8 cellular contexts compared by ENCODE assay signal in genomic region chr7:100692578-100692961, GRCh38. TPM values are rescaled to one million over a fixed set of nuclear protein-coding genes. Genes with fewer than 3 reads are reported as not detected.
DNase-seq lines count a peak whose midpoint lies in the region; ATAC-seq and TF ChIP-seq lines count a peak whose summit lies in the region.

No MANE protein-coding gene starts in this region.

- BruUV-seq in MCF 10A (replicated peaks; lab: Mats Ljungman, UMichigan): no TSS peak

- no peaks in the 10 kb centered on the region for H3K9me3 ChIP-seq in mucosa of rectum (ENCODE audit: control insufficient read depth in 2 of 2, low read length in 2 of 2)

- H3K4me3 Mint-ChIP-seq in stimulated activated naive CD8-positive, alpha-beta T cell treated with anti-CD3 and anti-CD28 coated beads, Interleukin-15, Interleukin-2, amounts not matched to agents 100 ng/mL and 50 ng/mL, for 24 hours: peak overlapping the region; percentile 97
- H3K4me3 Mint-ChIP-seq in MCF 10A (ENCODE audit: unreplicated experiment): peak overlapping the region; percentile 93

- peaks cover 16 to 19% of the 10 kb centered on the region in 2 donors for H3K4me1 ChIP-seq in mucosa of rectum (ENCODE audit: control insufficient read depth in 2 of 2, insufficient read depth in 2 of 2, low read length in 2 of 2)

- H3K27me3 Mint-ChIP-seq in stimulated activated naive CD8-positive, alpha-beta T cell treated with anti-CD3 and anti-CD28 coated beads, Interleukin-15, Interleukin-2, amounts not matched to agents 100 ng/mL and 50 ng/mL, for 24 hours: no peaks in the 10 kb centered on the region
- no peaks in the 10 kb centered on the region for H3K27me3 Mint-ChIP-seq in MCF 10A (ENCODE audit: insufficient read depth, unreplicated experiment)

- intact Hi-C loops in MCF 10A (cut with micrococcal nuclease): loop anchor here (5.0 kb wide), 2 partner anchors 90 to 225 kb away; partner anchors contain the start of gene PCOLCE

- no peaks in the 10 kb centered on the region for H3K9me3 Mint-ChIP-seq in stimulated activated naive CD8-positive, alpha-beta T cell treated with anti-CD3 and anti-CD28 coated beads, Interleukin-15, Interleukin-2, amounts not matched to agents 100 ng/mL and 50 ng/mL, for 24 hours
- no peaks in the 10 kb centered on the region for H3K9me3 Mint-ChIP-seq in MCF 10A (ENCODE audit: unreplicated experiment)

- CTCF ChIA-PET in MCF 10A (lab: Yijun Ruan, JAX): interaction anchor here (0.6 to 7.2 kb wide), 33 partner anchors 13 to 721 kb away, joined by 3 to 103 read pairs (median 4); partner anchors contain the start of genes FBXO24, LRCH4, MOSPD3 and POP7

- no peak for DNase-seq in stimulated activated naive CD8-positive, alpha-beta T cell treated with anti-CD3 and anti-CD28 coated beads, Interleukin-15, Interleukin-2, amounts not matched to agents 100 U/mL and 50 U/mL, for 24 hours
- DNase-seq in MCF 10A (ENCODE audit: unreplicated experiment) (no peak), NCI-H1436 (lab: John Stamatoyannopoulos, UW) (no peak), NCI-H2227 treated with DMSO at 0.1 percent for 48 hours (lab: John Stamatoyannopoulos, UW) (no peak)
- no peak for DNase-seq in activated effector memory CD4-positive, alpha-beta T cell treated with Interleukin-2 at 50 U/mL for 16 hours

- POLR2A ChIA-PET in MCF 10A (lab: Yijun Ruan, JAX): interaction anchor here (0.7 to 7.6 kb wide), 7 partner anchors 11 to 525 kb away, joined by 3 to 57 read pairs (median 24); partner anchors contain the start of genes FBXO24, GNB2, LRCH4 and POP7

- H3K4me1 Mint-ChIP-seq in stimulated activated naive CD8-positive, alpha-beta T cell treated with anti-CD3 and anti-CD28 coated beads, Interleukin-15, Interleukin-2, amounts not matched to agents 100 ng/mL and 50 ng/mL, for 24 hours (ENCODE audit: low read depth): peaks cover 53% of the 10 kb centered on the region
- H3K4me1 Mint-ChIP-seq in MCF 10A (ENCODE audit: insufficient read depth, unreplicated experiment): peaks cover 19% of the 10 kb centered on the region

- peak overlapping the region in 1 of 2 donors; percentile 70 for H3K9ac ChIP-seq in mucosa of rectum (ENCODE audit: low read depth in 1 of 2, low read length in 2 of 2)

- no peak for TF ChIP-seq CTCF in MCF 10A (IDR thresholded peaks at IDR 0.05; ENCODE audit: unreplicated experiment)

- peaks cover 15% of the 10 kb centered on the region for H3K36me3 Mint-ChIP-seq in stimulated activated naive CD8-positive, alpha-beta T cell treated with anti-CD3 and anti-CD28 coated beads, Interleukin-15, Interleukin-2, amounts not matched to agents 100 ng/mL and 50 ng/mL, for 24 hours (ENCODE audit: low read depth)
- H3K36me3 Mint-ChIP-seq in MCF 10A (ENCODE audit: insufficient read depth, unreplicated experiment): peaks cover 31% of the 10 kb centered on the region

- H3K27ac ChIP-seq in mucosa of rectum (ENCODE audit: low read depth in 2 of 2, low read length in 2 of 2): no peak overlapping the region

- peak overlapping the region; percentile 59 to 81 for H3K4me3 ChIP-seq in mucosa of rectum (ENCODE audit: low read length in 2 of 2)

- peak overlapping the region; percentile 94 for H3K27ac Mint-ChIP-seq in stimulated activated naive CD8-positive, alpha-beta T cell treated with anti-CD3 and anti-CD28 coated beads, Interleukin-15, Interleukin-2, amounts not matched to agents 100 ng/mL and 50 ng/mL, for 24 hours
- peak overlapping the region; percentile 92 for H3K27ac Mint-ChIP-seq in MCF 10A (ENCODE audit: low read depth, unreplicated experiment)

- peaks cover 13 to 15% of the 10 kb centered on the region in 2 donors for H3K36me3 ChIP-seq in mucosa of rectum (ENCODE audit: control insufficient read depth in 2 of 2, insufficient read depth in 2 of 2, low read length in 2 of 2)

- no peak for ATAC-seq in stimulated activated naive CD8-positive, alpha-beta T cell treated with anti-CD3 and anti-CD28 coated beads, Interleukin-15, Interleukin-2, amounts not matched to agents 100 U/mL and 50 U/mL, for 24 hours
- no peak for ATAC-seq in GM19328 (IDR thresholded peaks at IDR 0.05; ENCODE audit: unreplicated experiment)

- no peaks in the 10 kb centered on the region for H3K27me3 ChIP-seq in mucosa of rectum (ENCODE audit: control insufficient read depth in 2 of 2, insufficient read depth in 2 of 2, low read length in 2 of 2)

RNA-seq across cellular contexts. Expression of gene GIGYF1, which starts 1.5 kb away (rescaled TPM):
- 37.6 and 40.1 TPM in 2 replicates for total RNA-seq in MCF 10A (2022)

RNA-seq across cellular contexts. Expression of gene POP7, which starts 13.4 kb away (rescaled TPM):
- total RNA-seq in MCF 10A (2022): 49.0 and 59.2 TPM in 2 replicates

RNA-seq across cellular contexts. Expression of gene GNB2, which starts 19.0 kb away (rescaled TPM):
- 196 and 201 TPM in 2 replicates for total RNA-seq in MCF 10A (2022)

RNA-seq across cellular contexts. Expression of gene EPO, which starts 27.7 kb away (rescaled TPM):
- total RNA-seq in MCF 10A (2022): not detected in 2 replicates

RNA-seq across cellular contexts. Expression of gene ACTL6B, which starts 36.3 kb away (rescaled TPM):
- total RNA-seq in MCF 10A (2022): not detected in 2 replicates
